Comparison of ENCODE assay signal across 22 cellular contexts in genomic region chr5:157591766-157592165, GRCh38. TPM values are rescaled to one million over a fixed set of nuclear protein-coding genes. Genes with fewer than 3 reads are reported as not detected.
DNase-seq lines count a peak whose midpoint lies in the region; ATAC-seq, FAIRE-seq and TF ChIP-seq lines count a peak whose summit lies in the region.
"Had no signal": no experiment of that assay in that cellular context is flagged by ENCODE, and none has a peak within 500 bp of the region (broad histone marks: within the 10 kb centered on the region; RNA-seq: fewer than 3 reads in every experiment).

No MANE protein-coding gene starts in this region.

- peaks cover 11% of the 10 kb centered on the region for H3K36me3 Mint-ChIP-seq in activated CD4-positive, alpha-beta T cell treated with anti-CD3 and anti-CD28 coated beads, Interleukin-2, amount 10 ng/mL, durations not matched to agents 7 days and 5 days (ENCODE audit: low read depth)
- peaks cover 5% of the 10 kb centered on the region for H3K36me3 Mint-ChIP-seq in memory B cell

- H3K27me3 Mint-ChIP-seq in activated CD4-positive, alpha-beta T cell treated with anti-CD3 and anti-CD28 coated beads, Interleukin-2, amount 10 ng/mL, durations not matched to agents 7 days and 5 days, result no peaks in the 10 kb centered on the region
- H3K27me3 Mint-ChIP-seq in memory B cell, result no peaks in the 10 kb centered on the region

- H3K4me3 ChIP-seq in SU-DHL-6 (ENCODE audit: insufficient read depth, low read length, poor library complexity, severe bottlenecking) (no peak overlapping the region), gastroesophageal sphincter (no peak overlapping the region)
- H3K4me3 ChIP-seq: A549, lung, Peyer's patch, prostate gland had no signal

- peaks cover 20% of the 10 kb centered on the region for H3F3A ChIP-seq in SU-DHL-6 (ENCODE audit: insufficient read depth)

- no peak for TF ChIP-seq EP300 in gastroesophageal sphincter (IDR thresholded peaks at IDR 0.05)

- H3K4me1 ChIP-seq in gastroesophageal sphincter, result peaks cover 0 to 4% (median 0%) of the 10 kb centered on the region in 3 donors
- H3K4me1 ChIP-seq: A549, prostate gland had no signal

- POLR2A ChIA-PET in activated CD4-positive, alpha-beta T cell treated with anti-CD3 and anti-CD28 coated beads, Interleukin-2, amount 10 ng/mL, durations not matched to agents 7 days and 5 days (lab: Charles Lee), result no interaction called here

- no peak for TF ChIP-seq POLR2A in GM12892 (IDR thresholded peaks at IDR 0.05; ENCODE audit: low read depth, low read length)
- no peak for TF ChIP-seq POLR2A in gastroesophageal sphincter (IDR thresholded peaks at IDR 0.05)

- peak overlapping the region; percentile 72 for H3K4me2 ChIP-seq in SU-DHL-6 (ENCODE audit: low read depth, low read length, poor library complexity, severe bottlenecking)
- H3K4me2 ChIP-seq: A549 had no signal

- H3K9ac ChIP-seq in SU-DHL-6 (ENCODE audit: low read length), result peak overlapping the region; percentile 43; the same call in 1 of the 2 replicates

- FAIRE-seq in GM12892 (lab: Jason Lieb, UNC), result peak; percentile 81
- FAIRE-seq: A549 had no signal

- H3K9me2 ChIP-seq in SU-DHL-6 (replicated peaks; ENCODE audit: insufficient read depth, low read length), result no peaks in the 10 kb centered on the region

- no peak for DNase-seq in activated CD4-positive, alpha-beta T cell treated with anti-CD3 and anti-CD28 coated beads, Interleukin-2, amount 10 ng/mL, durations not matched to agents 7 days and 5 days
- DNase-seq in activated CD4-positive, alpha-beta T cell treated with anti-CD3 and anti-CD28 coated beads for 4 hours, result no peak
- DNase-seq in GM12892 (ENCODE audit: insufficient read length), result no peak
- no peak for DNase-seq in memory B cell (ENCODE audit: low spot score in 2 of 2)
- no peak for DNase-seq in NCI-H1436 treated with DMSO at 0.1 percent for 48 hours (lab: John Stamatoyannopoulos, UW)
- no peak for DNase-seq in NCI-H1417 treated with DMSO at 0.1 percent for 48 hours (lab: John Stamatoyannopoulos, UW)
- DNase-seq: activated naive CD8-positive, alpha-beta T cell treated with anti-CD3 and anti-CD28 coated beads, Interleukin-2, amount 50 U/mL, for 24 hours; cerebellar nuclear complex; GF-D8; glutamatergic neuron; MM.1S; NCI-H1436; NCI-H510A treated with DMSO at 0.1 percent for 48 hours; NK-92 treated with Interleukin-12 subunit alpha and Interleukin-12 subunit beta, amount 100 ng/mL, for 24 hours; Peyer's patch; SIG-M5; stimulated activated CD8-positive, alpha-beta memory T cell treated with anti-CD3 and anti-CD28 coated beads, Interleukin-4, amount 100 ng/mL, for 48 hours had no signal

- TF ChIP-seq CTCF in SU-DHL-6 (IDR thresholded peaks at IDR 0.05; ENCODE audit: insufficient read depth, low read length, poor library complexity, severe bottlenecking) (no peak), gastroesophageal sphincter (IDR thresholded peaks at IDR 0.05) (no peak)

- peaks cover 53% of the 10 kb centered on the region for H3K4me1 Mint-ChIP-seq in activated CD4-positive, alpha-beta T cell treated with anti-CD3 and anti-CD28 coated beads, Interleukin-2, amount 10 ng/mL, durations not matched to agents 7 days and 5 days
- peaks cover 45% of the 10 kb centered on the region for H3K4me1 Mint-ChIP-seq in memory B cell

- H3K36me3 ChIP-seq in SU-DHL-6 (ENCODE audit: low read length) (no peaks in the 10 kb centered on the region), gastroesophageal sphincter (no peaks in the 10 kb centered on the region)
- H3K36me3 ChIP-seq: Peyer's patch, prostate gland had no signal

- no peak overlapping the region for H3K4me3 Mint-ChIP-seq in activated CD4-positive, alpha-beta T cell treated with anti-CD3 and anti-CD28 coated beads, Interleukin-2, amount 10 ng/mL, durations not matched to agents 7 days and 5 days
- peak overlapping the region; percentile 18 for H3K4me3 Mint-ChIP-seq in memory B cell

- no peaks in the 10 kb centered on the region for H3K9me3 ChIP-seq in SU-DHL-6 (ENCODE audit: insufficient read depth, low read length)
- no peaks in the 10 kb centered on the region for H3K9me3 ChIP-seq in gastroesophageal sphincter
- H3K9me3 ChIP-seq: A549, Peyer's patch, prostate gland had no signal

- peak overlapping the region; percentile 87 for H2AFZ ChIP-seq in SU-DHL-6 (ENCODE audit: low read depth, low read length, severe bottlenecking)

- ATAC-seq in memory B cell (ENCODE audit: low read depth), result no peak
- no peak for ATAC-seq in gastroesophageal sphincter
- ATAC-seq: A549; activated naive CD8-positive, alpha-beta T cell treated with anti-CD3 and anti-CD28 coated beads, Interleukin-2, amount 50 U/mL, for 24 hours had no signal

- peak overlapping the region; percentile 61 for H3K27ac Mint-ChIP-seq in activated CD4-positive, alpha-beta T cell treated with anti-CD3 and anti-CD28 coated beads, Interleukin-2, amount 10 ng/mL, durations not matched to agents 7 days and 5 days
- H3K27ac Mint-ChIP-seq in memory B cell, result peak overlapping the region; percentile 77

- CTCF ChIA-PET in activated CD4-positive, alpha-beta T cell treated with anti-CD3 and anti-CD28 coated beads, Interleukin-2, amount 10 ng/mL, durations not matched to agents 7 days and 5 days (lab: Charles Lee), result interaction anchor here (2.6 kb wide), 1 partner anchor 14 kb away, joined by 9 read pairs; no protein-coding TSS in a partner anchor

- H3K9me3 Mint-ChIP-seq in activated CD4-positive, alpha-beta T cell treated with anti-CD3 and anti-CD28 coated beads, Interleukin-2, amount 10 ng/mL, durations not matched to agents 7 days and 5 days, result peaks cover 13% of the 10 kb centered on the region
- peaks cover 5% of the 10 kb centered on the region for H3K9me3 Mint-ChIP-seq in memory B cell

- H4K20me1 ChIP-seq in SU-DHL-6 (ENCODE audit: low read depth, low read length), result no peaks in the 10 kb centered on the region

- no peaks in the 10 kb centered on the region for H3K79me2 ChIP-seq in SU-DHL-6 (ENCODE audit: insufficient read depth, low read length)

- WGBS in gastroesophageal sphincter (ENCODE audit: low coverage in 1 of 2), 2 donors, result 97 to 100% methylated on average over 2 of the region's 2 CpGs

- peak overlapping the region; percentile 43; the same call in 1 of the 2 replicates for H3K27ac ChIP-seq in SU-DHL-6 (ENCODE audit: low read depth, low read length)
- H3K27ac ChIP-seq in gastroesophageal sphincter, result no peak overlapping the region
- H3K27ac ChIP-seq: A549, prostate gland had no signal

- H3K27me3 ChIP-seq in SU-DHL-6 (ENCODE audit: low read length), result no peaks in the 10 kb centered on the region
- H3K27me3 ChIP-seq in gastroesophageal sphincter, result no peaks in the 10 kb centered on the region
- H3K27me3 ChIP-seq: Peyer's patch had no signal

RNA-seq across cellular contexts. Expression of gene ADAM19, which starts 16.2 kb away (rescaled TPM):
- 100 to 1,000 TPM; 118 to 127 TPM for total RNA-seq in activated CD4-positive, alpha-beta T cell treated with anti-CD3 and anti-CD28 coated beads, Interleukin-2, amount 10 ng/mL, durations not matched to agents 7 days and 5 days
- 8.4 TPM for polyA plus RNA-seq in GM12892 (2012; ENCODE audit: missing spikeins)
- 10 to 100 TPM; 19.3 to 38.5 (median 31.2) TPM for total RNA-seq in gastroesophageal sphincter
